ENCODE assay signal across 11 cellular contexts in genomic region chr19:29804493-29804892, GRCh38. TPM values are rescaled to one million over a fixed set of nuclear protein-coding genes. Genes with fewer than 3 reads are reported as not detected.
DNase-seq lines count a peak whose midpoint lies in the region; ATAC-seq and TF ChIP-seq lines count a peak whose summit lies in the region.
"Had no signal": no experiment of that assay in that cellular context is flagged by ENCODE, and none has a peak within 500 bp of the region (broad histone marks: within the 10 kb centered on the region; RNA-seq: fewer than 3 reads in every experiment).

No MANE protein-coding gene starts in this region.

- H3K9me3 ChIP-seq in HEK293 (ENCODE audit: control insufficient read depth, insufficient read depth, low read depth, low read length): no peaks in the 10 kb centered on the region
- no peaks in the 10 kb centered on the region for H3K9me3 ChIP-seq in breast epithelium
- no peaks in the 10 kb centered on the region for H3K9me3 ChIP-seq in osteoblast (ENCODE audit: low read depth, low read length)
- no peaks in the 10 kb centered on the region for H3K9me3 ChIP-seq in upper lobe of right lung

- H2AFZ ChIP-seq in osteoblast (ENCODE audit: low read length): no peak overlapping the region

- TF ChIP-seq CTCF in HEK293 (tag by site-specific recombination; IDR thresholded peaks at IDR 0.05): no peak
- no peak for TF ChIP-seq CTCF in breast epithelium (IDR thresholded peaks at IDR 0.05)
- TF ChIP-seq CTCF in osteoblast (IDR thresholded peaks at IDR 0.05; ENCODE audit: extremely low read depth, low read depth, low read length): no peak
- TF ChIP-seq CTCF in upper lobe of right lung (IDR thresholded peaks at IDR 0.05): no peak

- no peaks in the 10 kb centered on the region for H3K79me2 ChIP-seq in osteoblast (ENCODE audit: insufficient read depth, low read length)

- no peak for TF ChIP-seq POLR2A in breast epithelium (IDR thresholded peaks at IDR 0.05)

- H3K4me2 ChIP-seq in osteoblast (ENCODE audit: insufficient read depth, low read length): no peak overlapping the region

- POLR2A ChIA-PET in HEK293 (lab: Yijun Ruan, JAX): no interaction called here

- H3K27me3 ChIP-seq in breast epithelium (no peaks in the 10 kb centered on the region), osteoblast (ENCODE audit: insufficient read depth, low read length) (peaks cover 3% of the 10 kb centered on the region), upper lobe of right lung (no peaks in the 10 kb centered on the region)

- peak; percentile 49 for ATAC-seq in HG03558 (IDR thresholded peaks at IDR 0.05; ENCODE audit: extremely low read depth, unreplicated experiment)
- ATAC-seq in stimulated activated naive CD8-positive, alpha-beta T cell treated with anti-CD3 and anti-CD28 coated beads, Interleukin-15, Interleukin-2, amounts not matched to agents 100 U/mL and 50 U/mL, for 24 hours: peak; percentile 63
- no peak for ATAC-seq in upper lobe of right lung

- CTCF ChIA-PET in HEK293 (lab: Yijun Ruan, JAX): interaction anchor here (2.4 kb wide), 1 partner anchor 33 kb away, joined by 10 read pairs; no protein-coding TSS in a partner anchor

- intact Hi-C loops in breast epithelium (cut with DNase I; ENCODE audit: low total_unique reads): no loop called here
- intact Hi-C loops in upper lobe of right lung (cut with DNase I): no loop called here

- no peaks in the 10 kb centered on the region for H4K20me1 ChIP-seq in osteoblast (ENCODE audit: insufficient read depth, low read length)

- H3K4me1 ChIP-seq in HEK293 (ENCODE audit: control insufficient read depth, insufficient read depth, low read length): no peaks in the 10 kb centered on the region; the same call in 1 of the 2 replicates
- H3K4me1 ChIP-seq in breast epithelium: no peaks in the 10 kb centered on the region
- no peaks in the 10 kb centered on the region for H3K4me1 ChIP-seq in osteoblast (ENCODE audit: insufficient read depth, low read length)
- H3K4me1 ChIP-seq in upper lobe of right lung: no peaks in the 10 kb centered on the region

- no peak overlapping the region for H3K27ac ChIP-seq in HEK293 (ENCODE audit: extremely low read depth, low read depth, low read length)
- H3K27ac ChIP-seq in breast epithelium: no peak overlapping the region
- H3K27ac ChIP-seq in osteoblast (ENCODE audit: low read depth, low read length): no peak overlapping the region
- no peak overlapping the region for H3K27ac ChIP-seq in upper lobe of right lung
- H3K27ac ChIP-seq: epithelial cell of prostate had no signal

- H3K4me3 ChIP-seq in HEK293 (ENCODE audit: low read depth, low read length): no peak overlapping the region
- H3K4me3 ChIP-seq in breast epithelium: no peak overlapping the region
- no peak overlapping the region for H3K4me3 ChIP-seq in osteoblast (ENCODE audit: insufficient read depth, low read length)
- no peak overlapping the region for H3K4me3 ChIP-seq in upper lobe of right lung

- DNase-seq in stimulated activated CD4-positive, alpha-beta T cell treated with anti-CD3 and anti-CD28 coated beads, Interleukin-1b, Interleukin-23, amount 100 ng/mL, for 48 hours: peak; percentile 37
- DNase-seq in stimulated activated CD4-positive, alpha-beta T cell treated with anti-CD3 and anti-CD28 coated beads, Interleukin-4, amount 100 ng/mL, for 1 hour: no peak
- DNase-seq in stimulated activated naive CD8-positive, alpha-beta T cell treated with anti-CD3 and anti-CD28 coated beads, Interleukin-15, Interleukin-2, amounts not matched to agents 100 U/mL and 50 U/mL, for 24 hours: no peak
- DNase-seq in breast epithelium (ENCODE audit: low spot score in 2 of 2) (no peak), osteoblast (ENCODE audit: insufficient read length, low spot score, missing footprints) (no peak), upper lobe of right lung (no peak)
- DNase-seq: C1 segment of cervical spinal cord, NCI-H526 had no signal

- no peaks in the 10 kb centered on the region for H3K36me3 ChIP-seq in HEK293 (ENCODE audit: control insufficient read depth in 2 of 2, insufficient read depth in 1 of 2, low read length in 2 of 2)
- no peaks in the 10 kb centered on the region for H3K36me3 ChIP-seq in breast epithelium
- H3K36me3 ChIP-seq in osteoblast (ENCODE audit: insufficient read depth, low read length): no peaks in the 10 kb centered on the region
- H3K36me3 ChIP-seq in upper lobe of right lung: no peaks in the 10 kb centered on the region

TF ChIP-seq in HEK293, 187 proteins besides CTCF, POLR2A, EP300 and RAD21:
- TF ChIP-seq KLF7 (tag by site-specific recombination; IDR thresholded peaks at IDR 0.05; ENCODE audit: borderline replicate concordance) (no peak), ZNF274 (IDR thresholded peaks at IDR 0.05; ENCODE audit: low read length) (no peak), ZNF274 (tag by site-specific recombination; IDR thresholded peaks at IDR 0.05; ENCODE audit: borderline replicate concordance) (no peak), SCRT2 (tag by site-specific recombination; IDR thresholded peaks at IDR 0.05) (peak; percentile 82)

RNA-seq across cellular contexts. Expression of gene CCNE1, which starts 7.3 kb away (rescaled TPM):
- 1 to 10 TPM in 2 of 3 donors, under 1 TPM in 1; 0.33 to 2.1 (median 1.5) TPM for total RNA-seq in breast epithelium
- total RNA-seq in osteoblast: 4.7 and 5.0 TPM in 2 replicates
- 0.55 TPM for total RNA-seq in upper lobe of right lung
